12 cellular contexts compared by ENCODE assay signal in genomic region chr19:35911790-35912189, GRCh38. TPM values are rescaled to one million over a fixed set of nuclear protein-coding genes. Genes with fewer than 3 reads are reported as not detected.
A peak's percentile ranks its signal among the peaks of the same experiment; 100 is the strongest.
DNase-seq lines count a peak whose midpoint lies in the region; ATAC-seq, FAIRE-seq and TF ChIP-seq lines count a peak whose summit lies in the region.
"Had no signal": no experiment of that assay in that cellular context is flagged by ENCODE, and none has a peak within 500 bp of the region (broad histone marks: within the 10 kb centered on the region; RNA-seq: fewer than 3 reads in every experiment).

No MANE protein-coding gene starts in this region.

- H3K9me3 Mint-ChIP-seq in natural killer cell treated with Interleukin-12 subunit alpha and Interleukin-12 subunit beta and Interleukin-15 and Interleukin-18, amount 100 ng/mL, for 72 hours, result no peaks in the 10 kb centered on the region
- no peaks in the 10 kb centered on the region for H3K9me3 Mint-ChIP-seq in natural killer cell
- H3K9me3 Mint-ChIP-seq: central memory CD8-positive, alpha-beta T cell had no signal

- intact Hi-C loops in natural killer cell (cut with micrococcal nuclease) (no loop called here), upper lobe of right lung (cut with DNase I) (no loop called here)

- H3K4me3 Mint-ChIP-seq in natural killer cell treated with Interleukin-12 subunit alpha and Interleukin-12 subunit beta and Interleukin-15 and Interleukin-18, amount 100 ng/mL, for 72 hours, result no peak overlapping the region
- no peak overlapping the region for H3K4me3 Mint-ChIP-seq in natural killer cell
- H3K4me3 Mint-ChIP-seq: central memory CD8-positive, alpha-beta T cell had no signal

- no peak for TF ChIP-seq CTCF in natural killer cell (IDR thresholded peaks at IDR 0.05)
- TF ChIP-seq CTCF in epithelial cell of esophagus (IDR thresholded peaks at IDR 0.05; ENCODE audit: insufficient read depth, low read depth, low read length, missing control alignments), result no peak
- no peak for TF ChIP-seq CTCF in upper lobe of right lung (IDR thresholded peaks at IDR 0.05)
- TF ChIP-seq CTCF in BE2C (IDR thresholded peaks at IDR 0.05; ENCODE audit: low read depth, low read length), result no peak
- TF ChIP-seq CTCF in D721Med (IDR thresholded peaks at IDR 0.05; ENCODE audit: insufficient read depth, missing control alignments), result no peak

- no peaks in the 10 kb centered on the region for H3K27me3 ChIP-seq in upper lobe of right lung
- H3K27me3 ChIP-seq in BE2C, result no peaks in the 10 kb centered on the region

- peak overlapping the region; percentile 31 to 64 for H3K27ac Mint-ChIP-seq in natural killer cell treated with Interleukin-12 subunit alpha and Interleukin-12 subunit beta and Interleukin-15 and Interleukin-18, amount 100 ng/mL, for 72 hours
- H3K27ac Mint-ChIP-seq in natural killer cell, result peak overlapping the region in 1 of 2 donors; percentile 7

- DNase-seq in natural killer cell treated with Interleukin-12 subunit alpha and Interleukin-12 subunit beta and Interleukin-15 and Interleukin-18, amount 100 ng/mL, for 72 hours (ENCODE audit: low spot score), result no peak
- DNase-seq in natural killer cell, result no peak
- peak; percentile 58 for DNase-seq in NCI-H226
- DNase-seq in epithelial cell of esophagus (ENCODE audit: low read depth), result peak; percentile 86
- DNase-seq in upper lobe of right lung, result peak; percentile 72
- DNase-seq in BE2C, result no peak
- DNase-seq in D721Med (ENCODE audit: insufficient read length, low spot score), result no peak
- DNase-seq: AML-193, NCI-H146, occipital lobe had no signal

- H3K4me1 Mint-ChIP-seq in natural killer cell treated with Interleukin-12 subunit alpha and Interleukin-12 subunit beta and Interleukin-15 and Interleukin-18, amount 100 ng/mL, for 72 hours (ENCODE audit: low read depth in 2 of 2), result peaks cover 24 to 29% of the 10 kb centered on the region in 2 donors
- peaks cover 30 to 33% of the 10 kb centered on the region in 2 donors for H3K4me1 Mint-ChIP-seq in natural killer cell

- H3K36me3 ChIP-seq in upper lobe of right lung, result no peaks in the 10 kb centered on the region
- no peaks in the 10 kb centered on the region for H3K36me3 ChIP-seq in BE2C

- H3K36me3 Mint-ChIP-seq in natural killer cell treated with Interleukin-12 subunit alpha and Interleukin-12 subunit beta and Interleukin-15 and Interleukin-18, amount 100 ng/mL, for 72 hours, result no peaks in the 10 kb centered on the region
- H3K36me3 Mint-ChIP-seq in natural killer cell, result no peaks in the 10 kb centered on the region

- no peaks in the 10 kb centered on the region for H3K27me3 Mint-ChIP-seq in natural killer cell treated with Interleukin-12 subunit alpha and Interleukin-12 subunit beta and Interleukin-15 and Interleukin-18, amount 100 ng/mL, for 72 hours
- no peaks in the 10 kb centered on the region for H3K27me3 Mint-ChIP-seq in natural killer cell (ENCODE audit: low read depth in 2 of 2)
- H3K27me3 Mint-ChIP-seq: central memory CD8-positive, alpha-beta T cell had no signal

- peaks cover 6% of the 10 kb centered on the region for H3K4me1 ChIP-seq in upper lobe of right lung
- H3K4me1 ChIP-seq in BE2C, result no peaks in the 10 kb centered on the region

- H3K27ac ChIP-seq in upper lobe of right lung, result no peak overlapping the region

- no peak for FAIRE-seq in D721Med (lab: Jason Lieb, UNC)

- H3K9me3 ChIP-seq in upper lobe of right lung (no peaks in the 10 kb centered on the region), BE2C (no peaks in the 10 kb centered on the region)

- no peak for ATAC-seq in natural killer cell treated with Interleukin-12 subunit alpha and Interleukin-12 subunit beta and Interleukin-15 and Interleukin-18, amount 100 ng/mL, for 72 hours
- ATAC-seq in natural killer cell (no peak), upper lobe of right lung (no peak), HG03342 (IDR thresholded peaks at IDR 0.05; ENCODE audit: unreplicated experiment) (no peak)

- H3K4me3 ChIP-seq in epithelial cell of esophagus (ENCODE audit: low read length), result no peak overlapping the region
- H3K4me3 ChIP-seq in upper lobe of right lung, result no peak overlapping the region
- H3K4me3 ChIP-seq in BE2C (ENCODE audit: low read depth, low read length), result no peak overlapping the region

RNA-seq across cellular contexts. Expression of gene TYROBP, which starts 3.7 kb away (rescaled TPM):
- 100 to 1,000 TPM in 1 of 2 donors, 10 to 100 TPM in 1; 65.3 to 235 TPM for total RNA-seq in natural killer cell treated with Interleukin-12 subunit alpha and Interleukin-12 subunit beta and Interleukin-15 and Interleukin-18, amount 100 ng/mL, for 72 hours
- total RNA-seq in natural killer cell (100 to 1,000 TPM; 439 to 494 (median 469) TPM), upper lobe of right lung (367 TPM)
- 1.5 TPM for polyA plus RNA-seq in BE2C (2012; ENCODE audit: insufficient read depth, insufficient read length, low read depth)

RNA-seq across cellular contexts. Expression of gene HCST, which starts 9.5 kb away (rescaled TPM):
- total RNA-seq in natural killer cell treated with Interleukin-12 subunit alpha and Interleukin-12 subunit beta and Interleukin-15 and Interleukin-18, amount 100 ng/mL, for 72 hours, result 100 to 1,000 TPM; 154 to 228 TPM
- total RNA-seq in natural killer cell, result 100 to 1,000 TPM; 281 to 307 (median 296) TPM
- total RNA-seq in upper lobe of right lung, result 44.0 TPM
- polyA plus RNA-seq in BE2C (2012; ENCODE audit: insufficient read depth, insufficient read length, low read depth), result 3.4 TPM
- total RNA-seq: occipital lobe had no signal

RNA-seq across cellular contexts. Expression of gene NFKBID, which starts 11.4 kb away (rescaled TPM):
- total RNA-seq in natural killer cell treated with Interleukin-12 subunit alpha and Interleukin-12 subunit beta and Interleukin-15 and Interleukin-18, amount 100 ng/mL, for 72 hours, result 10 to 100 TPM; 54.4 to 68.7 TPM
- 100 to 1,000 TPM in 2 of 3 donors, 10 to 100 TPM in 1; 90.1 to 220 (median 101) TPM for total RNA-seq in natural killer cell
- total RNA-seq in upper lobe of right lung, result 19.5 TPM
- 3.8 TPM for polyA plus RNA-seq in BE2C (2012; ENCODE audit: insufficient read depth, insufficient read length, low read depth)

RNA-seq across cellular contexts. Expression of gene LRFN3, which starts 24.4 kb away (rescaled TPM):
- 10 to 100 TPM in 1 of 2 donors, 1 to 10 TPM in 1; 4.6 to 10.6 TPM for total RNA-seq in natural killer cell treated with Interleukin-12 subunit alpha and Interleukin-12 subunit beta and Interleukin-15 and Interleukin-18, amount 100 ng/mL, for 72 hours
- total RNA-seq in natural killer cell, result 1 to 10 TPM; 2.6 to 9.3 (median 3.2) TPM
- total RNA-seq in upper lobe of right lung, result 10.5 TPM
- polyA plus RNA-seq in BE2C (2012; ENCODE audit: insufficient read depth, insufficient read length, low read depth), result 21.5 TPM

RNA-seq across cellular contexts. Expression of gene APLP1, which starts 43.4 kb away (rescaled TPM):
- total RNA-seq in natural killer cell treated with Interleukin-12 subunit alpha and Interleukin-12 subunit beta and Interleukin-15 and Interleukin-18, amount 100 ng/mL, for 72 hours, result 1 to 10 TPM; 1.9 TPM
- not detected for total RNA-seq in natural killer cell
- 7.0 TPM for total RNA-seq in upper lobe of right lung
- 319 TPM for polyA plus RNA-seq in BE2C (2012; ENCODE audit: insufficient read depth, insufficient read length, low read depth)

Comparison
In these comparisons a context has a peak if more than half of its experiments do, and no peak if none do; other contexts are left out.
1. DNase-seq: peak in NCI-H226 (single experiment), epithelial cell of esophagus (single experiment) and upper lobe of right lung (single experiment); none in natural killer cell treated with Interleukin-12 subunit alpha and Interleukin-12 subunit beta and Interleukin-15 and Interleukin-18, amount 100 ng/mL, for 72 hours (single experiment), natural killer cell (single experiment), BE2C (single experiment) and D721Med (single experiment).